17 cellular contexts compared by ENCODE assay signal in genomic region chr7:140581411-140581810, GRCh38. TPM values are rescaled to one million over a fixed set of nuclear protein-coding genes. Genes with fewer than 3 reads are reported as not detected.
"Had no signal": no experiment of that assay in that cellular context is flagged by ENCODE, and none has a peak within 500 bp of the region (broad histone marks: within the 10 kb centered on the region; RNA-seq: fewer than 3 reads in every experiment).

No MANE protein-coding gene starts in this region.

- H3K4me3 ChIP-seq: colonic mucosa, esophagus squamous epithelium, lower lobe of right lung, pancreas, transverse colon had no signal

- H3K27me3 ChIP-seq: colonic mucosa, pancreas, transverse colon had no signal

- FAIRE-seq: pancreas had no signal

- H3K36me3 ChIP-seq: colonic mucosa, pancreas, transverse colon had no signal

- DNase-seq: activated CD4-positive, alpha-beta memory T cell treated with anti-CD3 and anti-CD28 coated beads for 36 hours; activated CD8-positive, alpha-beta memory T cell treated with anti-CD3 and anti-CD28 coated beads, Interleukin-2, amount 10 ng/mL, durations not matched to agents 7 days and 5 days; activated gamma-delta T cell; activated T-cell treated with anti-CD3 and anti-CD28 coated beads, Interleukin-2, amount 50 U/mL, for 24 hours; colonic mucosa; esophagus squamous epithelium; immature natural killer cell; left cardiac atrium; lower lobe of right lung; pancreas; SK-N-SH; stimulated activated CD4-positive, alpha-beta T cell treated with anti-CD3 and anti-CD28 coated beads, Interleukin-2, amount 100 ng/mL, for 48 hours; T-helper 1 cell; transverse colon had no signal

- H3K4me1 ChIP-seq: colonic mucosa, esophagus squamous epithelium, lower lobe of right lung, pancreas had no signal

- H3K9me3 ChIP-seq: colonic mucosa, esophagus squamous epithelium, lower lobe of right lung, pancreas, SK-N-SH, transverse colon had no signal

- ATAC-seq: activated CD8-positive, alpha-beta memory T cell treated with anti-CD3 and anti-CD28 coated beads, Interleukin-2, amount 10 ng/mL, durations not matched to agents 7 days and 5 days; activated naive CD4-positive, alpha-beta T cell treated with anti-CD3 and anti-CD28 coated beads, Interleukin-2, amount 50 U/mL, for 72 hours; lower lobe of right lung; pancreas; stimulated activated memory B cell treated with anti-CD40 and anti-IgM and Interleukin-4, amounts not matched to agents 10 μg/mL and 1 μg/mL and 100 μg/mL, for 72 hours had no signal

- H3K27ac ChIP-seq: colonic mucosa, esophagus squamous epithelium, lower lobe of right lung, pancreas, transverse colon, VCaP had no signal

RNA-seq across cellular contexts. Expression of gene DENND2A, which starts 59.2 kb away (rescaled TPM):
- total RNA-seq: activated CD4-positive, alpha-beta memory T cell treated with anti-CD3 and anti-CD28 coated beads for 36 hours; activated naive CD4-positive, alpha-beta T cell treated with anti-CD3 and anti-CD28 coated beads, Interleukin-2, amount 50 U/mL, for 72 hours had no signal
- polyA plus RNA-seq: immature natural killer cell had no signal
